In the genomic region with DNA sequence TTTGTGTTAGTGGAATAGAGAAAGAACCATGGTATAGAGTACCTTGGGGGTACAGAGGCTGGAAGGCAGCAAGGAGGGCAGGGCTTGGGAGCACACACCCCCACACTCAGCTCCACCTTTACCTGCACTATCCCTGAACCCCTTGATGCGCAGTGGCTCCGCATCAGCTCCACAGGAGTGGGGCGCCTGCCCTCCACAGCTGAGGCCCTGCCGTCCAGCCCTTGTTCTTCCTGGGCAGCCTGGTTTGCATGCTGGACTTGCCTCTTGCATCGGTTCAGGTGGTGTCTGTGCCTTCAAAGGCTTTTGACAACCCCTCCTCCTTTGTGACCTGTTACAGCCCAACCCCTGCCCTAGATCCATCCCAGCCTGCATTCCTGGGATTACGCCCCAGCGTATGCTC, we compare ENCODE assay signal across 1 cellular context.
TF ChIP-seq lines count a peak whose summit lies in the region.

No MANE protein-coding gene starts in this region.

TF ChIP-seq in IMR-90, 13 proteins besides CTCF, POLR2A, EP300 and RAD21 (continued from another document):
- no peak for TF ChIP-seq CEBPB (IDR thresholded peaks at IDR 0.05; ENCODE audit: low read depth, low read length)
- TF ChIP-seq SMC3 (IDR thresholded peaks at IDR 0.05; ENCODE audit: low read depth, low read length) = no peak
- TF ChIP-seq CHD1 (IDR thresholded peaks at IDR 0.05; ENCODE audit: low read depth, low read length) = no peak
- TF ChIP-seq FOS (IDR thresholded peaks at IDR 0.05; ENCODE audit: low read depth, low read length) = no peak
- no peak for TF ChIP-seq BHLHE40 (IDR thresholded peaks at IDR 0.05; ENCODE audit: low read depth, low read length)
- TF ChIP-seq NFE2L2 (IDR thresholded peaks at IDR 0.05; ENCODE audit: low read depth, low read length) = no peak
- TF ChIP-seq MXI1 (IDR thresholded peaks at IDR 0.05; ENCODE audit: borderline replicate concordance, low read depth, low read length) = no peak
- TF ChIP-seq, protein P1, sequence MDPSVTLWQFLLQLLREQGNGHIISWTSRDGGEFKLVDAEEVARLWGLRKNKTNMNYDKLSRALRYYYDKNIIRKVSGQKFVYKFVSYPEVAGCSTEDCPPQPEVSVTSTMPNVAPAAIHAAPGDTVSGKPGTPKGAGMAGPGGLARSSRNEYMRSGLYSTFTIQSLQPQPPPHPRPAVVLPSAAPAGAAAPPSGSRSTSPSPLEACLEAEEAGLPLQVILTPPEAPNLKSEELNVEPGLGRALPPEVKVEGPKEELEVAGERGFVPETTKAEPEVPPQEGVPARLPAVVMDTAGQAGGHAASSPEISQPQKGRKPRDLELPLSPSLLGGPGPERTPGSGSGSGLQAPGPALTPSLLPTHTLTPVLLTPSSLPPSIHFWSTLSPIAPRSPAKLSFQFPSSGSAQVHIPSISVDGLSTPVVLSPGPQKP (IDR thresholded peaks at IDR 0.05; ENCODE audit: borderline replicate concordance, low read depth, low read length) = no peak
- no peak for TF ChIP-seq MAFK (IDR thresholded peaks at IDR 0.05; ENCODE audit: low read depth, low read length)
- no peak for TF ChIP-seq MAZ (IDR thresholded peaks at IDR 0.05; ENCODE audit: borderline replicate concordance, low read depth, low read length)
- TF ChIP-seq USF2 (IDR thresholded peaks at IDR 0.05; ENCODE audit: low read depth, low read length) = no peak
